ENCODE assay signal across 8 cellular contexts in the genomic region with DNA sequence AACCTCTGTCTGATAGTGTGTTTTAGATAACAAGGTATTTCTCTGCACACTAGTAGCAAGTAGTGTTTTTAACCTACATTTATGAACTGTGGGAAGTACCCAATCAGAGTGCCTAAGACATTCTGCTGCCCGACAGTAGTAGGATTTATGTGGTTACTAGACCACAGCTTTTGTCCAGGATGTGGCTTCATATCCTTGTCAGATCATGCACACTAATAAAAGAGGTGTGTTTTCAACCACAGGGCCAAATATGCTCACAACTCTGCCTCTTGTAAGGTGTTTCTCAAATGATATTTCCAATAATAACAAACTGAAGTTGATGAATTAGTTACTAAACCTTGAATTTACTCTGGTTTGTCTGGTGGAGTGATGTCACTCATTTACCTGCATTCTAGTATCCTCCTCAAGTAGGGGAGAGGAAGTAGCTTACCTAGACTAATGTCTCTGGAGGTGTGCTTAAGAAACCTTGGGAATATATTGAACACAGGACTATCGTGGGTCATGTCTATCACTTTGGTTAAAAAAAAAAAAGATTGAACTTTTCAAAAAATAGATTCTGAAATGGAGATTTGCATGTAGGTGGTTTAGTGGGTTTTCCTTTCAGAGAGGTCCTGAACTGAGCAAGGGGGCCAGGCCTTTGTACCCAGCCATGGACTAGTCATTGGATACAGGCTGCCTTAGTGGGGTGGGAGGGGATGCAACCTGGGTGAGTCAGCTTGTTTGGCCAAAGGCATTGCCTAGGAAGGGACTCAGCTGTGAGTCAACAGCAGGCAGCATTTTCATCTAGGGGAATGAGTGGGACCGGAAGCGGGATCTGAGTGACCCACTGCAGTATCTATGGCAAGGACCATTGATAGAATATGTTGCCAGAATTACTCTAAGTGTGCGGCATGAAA. TPM values are rescaled to one million over a fixed set of nuclear protein-coding genes. Genes with fewer than 3 reads are reported as not detected.
A peak's percentile ranks its signal among the peaks of the same experiment; 100 is the strongest.
DNase-seq lines count a peak whose midpoint lies in the region; ATAC-seq, FAIRE-seq and TF ChIP-seq lines count a peak whose summit lies in the region.
"Had no signal": no experiment of that assay in that cellular context is flagged by ENCODE, and none has a peak within 500 bp of the region (broad histone marks: within the 10 kb centered on the region; RNA-seq: fewer than 3 reads in every experiment).

No MANE protein-coding gene starts in this region.

- H3K4me3 ChIP-seq in retinal pigment epithelial cell (ENCODE audit: low read length): no peak overlapping the region
- H3K4me3 ChIP-seq in vagina: no peak overlapping the region
- H3K4me3 ChIP-seq: body of pancreas had no signal

- H3K9me3 ChIP-seq in vagina: no peaks in the 10 kb centered on the region
- H3K9me3 ChIP-seq: body of pancreas had no signal

- H3K27ac ChIP-seq in vagina: no peak overlapping the region
- H3K27ac ChIP-seq: body of pancreas had no signal

- no peak for TF ChIP-seq POLR2A in vagina (IDR thresholded peaks at IDR 0.05)

- ATAC-seq in HG03060 (IDR thresholded peaks at IDR 0.05; ENCODE audit: low read depth, unreplicated experiment): peak; percentile 63
- ATAC-seq: body of pancreas had no signal

- H3K4me1 ChIP-seq in vagina: peaks cover 14% of the 10 kb centered on the region

- DNase-seq in GM19239 (ENCODE audit: insufficient read length, low spot score) (no peak), SK-MEL-5 (ENCODE audit: low read depth, low spot score) (peak; percentile 37), astrocyte of the hippocampus (ENCODE audit: low read depth, low spot score) (peak; percentile 85), retinal pigment epithelial cell (ENCODE audit: low read depth) (peak; percentile 17), NCI-H345 (lab: John Stamatoyannopoulos, UW) (no peak), vagina (ENCODE audit: extremely low spot score in 2 of 2) (no peak)

- no peaks in the 10 kb centered on the region for H3K36me3 ChIP-seq in vagina

- peak; percentile 91 for FAIRE-seq in GM19239 (lab: Jason Lieb, UNC)

- no peaks in the 10 kb centered on the region for H3K27me3 ChIP-seq in vagina
- H3K27me3 ChIP-seq: body of pancreas had no signal

- intact Hi-C loops in vagina (cut with DNase I): no loop called here

- TF ChIP-seq CTCF in retinal pigment epithelial cell (conservative IDR thresholded peaks at IDR 0.05; ENCODE audit: low read depth, low read length) (no peak), vagina (IDR thresholded peaks at IDR 0.05) (no peak)

- in situ Hi-C loops in SK-MEL-5 (cut with HindIII; ENCODE audit: low pct_unique_long_range_greater_than_20kb, low sequenced_read_pairs): no loop called here

RNA-seq across cellular contexts. Expression of gene FBXW8, which starts 14.1 kb away (rescaled TPM):
- 14.2 and 15.6 TPM in 2 replicates for total RNA-seq in SK-MEL-5 (2014; rRNA removed; shearing (Covaris generic))
- polyA plus RNA-seq in SK-MEL-5 (2015; cell fraction: cytosol; rRNA removed): 23.4 and 26.4 TPM in 2 replicates
- 22.1 and 26.9 TPM in 2 replicates for polyA plus RNA-seq in SK-MEL-5 (2015; cell fraction: nucleus; rRNA removed)
- 13.8 TPM for total RNA-seq in vagina

RNA-seq across cellular contexts. Expression of gene HRK, which starts 43.6 kb away (rescaled TPM):
- 11.1 and 11.9 TPM in 2 replicates for total RNA-seq in SK-MEL-5 (2014; rRNA removed; shearing (Covaris generic))
- polyA plus RNA-seq in SK-MEL-5 (2015; cell fraction: cytosol; rRNA removed): 7.2 and 9.2 TPM in 2 replicates
- 10.2 and 10.5 TPM in 2 replicates for polyA plus RNA-seq in SK-MEL-5 (2015; cell fraction: nucleus; rRNA removed)
- total RNA-seq in vagina: not detected
- total RNA-seq: body of pancreas had no signal

Comparison
In these comparisons a context has a peak if more than half of its experiments do, and no peak if none do; other contexts are left out.
1. DNase-seq: peak in SK-MEL-5 (single experiment), astrocyte of the hippocampus (single experiment) and retinal pigment epithelial cell (single experiment); none in GM19239 (single experiment), NCI-H345 (single experiment) and vagina (0 of 2).
2. RNA of gene HRK, which starts 43.6 kb away (total RNA-seq): 11.1 to 11.9 TPM in SK-MEL-5; not detected in vagina (single experiment); every median in the first group is over 10 times any median in the second.